ENCODE assay signal across 9 cellular contexts in the genomic region with DNA sequence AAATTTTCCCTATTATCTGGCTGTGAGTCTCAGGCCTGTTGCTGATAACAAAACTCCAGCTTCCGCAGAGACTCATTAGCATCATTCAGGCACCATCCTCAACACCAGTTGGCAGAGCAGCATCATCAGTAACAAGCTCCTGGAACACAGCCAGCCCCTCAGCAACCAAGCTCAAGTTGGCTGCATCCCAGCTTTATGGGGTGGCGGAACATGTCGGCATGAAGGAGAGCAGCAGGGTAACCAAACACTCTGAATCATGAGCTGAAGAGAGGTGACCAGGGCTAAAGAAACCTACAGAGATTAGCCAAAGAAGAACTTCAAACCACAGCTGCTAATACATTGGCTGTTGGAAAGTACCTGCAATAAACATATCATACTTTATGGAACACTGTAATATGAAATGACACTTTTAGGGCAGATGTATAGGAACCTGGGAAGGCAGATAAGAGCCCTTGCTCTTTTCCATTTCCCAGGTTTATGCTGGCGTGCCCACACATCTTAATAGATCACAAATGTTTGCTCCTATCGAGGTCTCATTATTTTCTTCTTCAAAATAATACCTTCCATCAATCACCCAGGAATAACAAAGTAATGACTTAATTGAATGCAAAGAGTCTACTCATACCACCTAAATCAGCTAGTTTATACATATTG.
DNase-seq lines count a peak whose midpoint lies in the region; ATAC-seq and TF ChIP-seq lines count a peak whose summit lies in the region.
"Had no signal": no experiment of that assay in that cellular context is flagged by ENCODE, and none has a peak within 500 bp of the region (broad histone marks: within the 10 kb centered on the region; RNA-seq: fewer than 3 reads in every experiment).

No MANE protein-coding gene starts in this region.

- POLR2A ChIA-PET in activated CD8-positive, alpha-beta T cell treated with anti-CD3 and anti-CD28 coated beads for 36 hours (lab: Charles Lee) = no interaction called here

- ATAC-seq in activated CD8-positive, alpha-beta T cell treated with anti-CD3 and anti-CD28 coated beads for 36 hours = no peak
- no peak for ATAC-seq in HG02610 (IDR thresholded peaks at IDR 0.05; ENCODE audit: unreplicated experiment)

- no peaks in the 10 kb centered on the region for H3K4me1 ChIP-seq in sigmoid colon

- H3K27ac ChIP-seq in sigmoid colon = no peak overlapping the region

- H3K36me3 Mint-ChIP-seq in HFFc6 (ENCODE audit: low read depth) = no peaks in the 10 kb centered on the region
- H3K36me3 Mint-ChIP-seq in activated CD8-positive, alpha-beta T cell treated with anti-CD3 and anti-CD28 coated beads for 36 hours (ENCODE audit: low read depth) = no peaks in the 10 kb centered on the region

- H3K4me3 Mint-ChIP-seq in HFFc6 = peak overlapping the region; percentile 13; the same call in 1 of the 2 replicates
- H3K4me3 Mint-ChIP-seq in activated CD8-positive, alpha-beta T cell treated with anti-CD3 and anti-CD28 coated beads for 36 hours = no peak overlapping the region
- H3K4me3 Mint-ChIP-seq: activated CD4-positive, alpha-beta memory T cell treated with anti-CD3 and anti-CD28 coated beads, Interleukin-2, amount 10 ng/mL, durations not matched to agents 7 days and 5 days had no signal

- peaks cover 50% of the 10 kb centered on the region for H3K4me1 Mint-ChIP-seq in HFFc6 (ENCODE audit: low read depth)
- H3K4me1 Mint-ChIP-seq in activated CD8-positive, alpha-beta T cell treated with anti-CD3 and anti-CD28 coated beads for 36 hours (ENCODE audit: low read depth) = no peaks in the 10 kb centered on the region
- H3K4me1 Mint-ChIP-seq: activated CD4-positive, alpha-beta memory T cell treated with anti-CD3 and anti-CD28 coated beads, Interleukin-2, amount 10 ng/mL, durations not matched to agents 7 days and 5 days had no signal

- no peaks in the 10 kb centered on the region for H3K9me3 Mint-ChIP-seq in HFFc6
- H3K9me3 Mint-ChIP-seq in activated CD8-positive, alpha-beta T cell treated with anti-CD3 and anti-CD28 coated beads for 36 hours = no peaks in the 10 kb centered on the region
- H3K9me3 Mint-ChIP-seq: activated CD4-positive, alpha-beta memory T cell treated with anti-CD3 and anti-CD28 coated beads, Interleukin-2, amount 10 ng/mL, durations not matched to agents 7 days and 5 days had no signal

- H3K36me3 ChIP-seq in sigmoid colon = no peaks in the 10 kb centered on the region

- peak overlapping the region; percentile 27 for H3K27ac Mint-ChIP-seq in HFFc6
- no peak overlapping the region for H3K27ac Mint-ChIP-seq in activated CD8-positive, alpha-beta T cell treated with anti-CD3 and anti-CD28 coated beads for 36 hours
- H3K27ac Mint-ChIP-seq: activated CD4-positive, alpha-beta memory T cell treated with anti-CD3 and anti-CD28 coated beads, Interleukin-2, amount 10 ng/mL, durations not matched to agents 7 days and 5 days had no signal

- peak; percentile 81 for DNase-seq in HFFc6
- DNase-seq in NCI-H446 treated with DMSO at 0.1 percent for 48 hours (lab: John Stamatoyannopoulos, UW) = peak; percentile 96
- peak; percentile 59 for DNase-seq in epithelial cell of esophagus (ENCODE audit: low read depth)
- peak; percentile 78 for DNase-seq in sigmoid colon
- DNase-seq in hepatic stellate cell (ENCODE audit: low spot score) = no peak
- no peak for DNase-seq in dedifferentiated amniotic fluid mesenchymal stem cell (ENCODE audit: extremely low spot score)
- DNase-seq in activated CD8-positive, alpha-beta T cell treated with anti-CD3 and anti-CD28 coated beads for 36 hours = no peak
- DNase-seq: activated CD4-positive, alpha-beta memory T cell treated with anti-CD3 and anti-CD28 coated beads, Interleukin-2, amount 10 ng/mL, durations not matched to agents 7 days and 5 days had no signal

- 19 to 75% methylated on average over 5 of the region's 5 CpGs for WGBS in sigmoid colon, 2 donors

- H3K4me3 ChIP-seq in epithelial cell of esophagus (ENCODE audit: low read length) (no peak overlapping the region), sigmoid colon (no peak overlapping the region)

- TF ChIP-seq POLR2A in sigmoid colon (IDR thresholded peaks at IDR 0.05) = no peak

- H3K9me3 ChIP-seq in sigmoid colon = no peaks in the 10 kb centered on the region

- no peaks in the 10 kb centered on the region for H3K27me3 Mint-ChIP-seq in HFFc6 (ENCODE audit: insufficient read depth)
- H3K27me3 Mint-ChIP-seq in activated CD8-positive, alpha-beta T cell treated with anti-CD3 and anti-CD28 coated beads for 36 hours = peaks cover 6% of the 10 kb centered on the region

- TF ChIP-seq EP300 in sigmoid colon (IDR thresholded peaks at IDR 0.05) = no peak

- CTCF ChIA-PET in activated CD8-positive, alpha-beta T cell treated with anti-CD3 and anti-CD28 coated beads for 36 hours (lab: Charles Lee) = interaction anchor here (1.5 kb wide), 1 partner anchor 25 kb away, joined by 4 read pairs; no protein-coding TSS in a partner anchor

- TF ChIP-seq CTCF in HFFc6 (IDR thresholded peaks at IDR 0.05) (no peak), epithelial cell of esophagus (IDR thresholded peaks at IDR 0.05; ENCODE audit: insufficient read depth, low read depth, low read length, missing control alignments) (no peak), sigmoid colon (IDR thresholded peaks at IDR 0.05) (no peak)
- TF ChIP-seq CTCF in activated CD8-positive, alpha-beta T cell treated with anti-CD3 and anti-CD28 coated beads for 36 hours (IDR thresholded peaks at IDR 0.05) = no peak

- no peaks in the 10 kb centered on the region for H3K27me3 ChIP-seq in sigmoid colon

- intact Hi-C loops in sigmoid colon (cut with DNase I) = no loop called here
- intact Hi-C loops in activated CD8-positive, alpha-beta T cell treated with anti-CD3 and anti-CD28 coated beads for 36 hours (cut with micrococcal nuclease) = no loop called here

Comparison
In these comparisons a context has a peak if more than half of its experiments do, and no peak if none do; other contexts are left out.
1. DNase-seq: peak in HFFc6 (single experiment), NCI-H446 treated with DMSO at 0.1 percent for 48 hours (single experiment), epithelial cell of esophagus (single experiment) and sigmoid colon (single experiment); none in hepatic stellate cell (single experiment), dedifferentiated amniotic fluid mesenchymal stem cell (single experiment) and activated CD8-positive, alpha-beta T cell treated with anti-CD3 and anti-CD28 coated beads for 36 hours (single experiment).